ENCODE assay signal across 1 cellular context in genomic region chr19:12052057-12052570, GRCh38.
TF ChIP-seq lines count a peak whose summit lies in the region.

No MANE protein-coding gene starts in this region.

TF ChIP-seq in SK-N-SH, 30 proteins besides CTCF, POLR2A, EP300 and RAD21 (continued from another document):
- TF ChIP-seq MAX (IDR thresholded peaks at IDR 0.05; ENCODE audit: low read depth) (no peak), TCF12 (IDR thresholded peaks at IDR 0.05) (no peak), CHD2 (IDR thresholded peaks at IDR 0.05; ENCODE audit: low read length, partially characterized antibody) (no peak), RCOR1 (IDR thresholded peaks at IDR 0.05; ENCODE audit: low read length) (no peak), ELF1 (IDR thresholded peaks at IDR 0.05) (no peak), MEF2A (IDR thresholded peaks at IDR 0.05; ENCODE audit: borderline replicate concordance, low read depth) (no peak), JUND (IDR thresholded peaks at IDR 0.05) (no peak), EZH2phosphoT487 (IDR thresholded peaks at IDR 0.05; ENCODE audit: borderline replicate concordance, low read depth) (no peak), TEAD4 (IDR thresholded peaks at IDR 0.05; ENCODE audit: borderline replicate concordance, insufficient read depth) (no peak)
- TF ChIP-seq, protein P1, sequence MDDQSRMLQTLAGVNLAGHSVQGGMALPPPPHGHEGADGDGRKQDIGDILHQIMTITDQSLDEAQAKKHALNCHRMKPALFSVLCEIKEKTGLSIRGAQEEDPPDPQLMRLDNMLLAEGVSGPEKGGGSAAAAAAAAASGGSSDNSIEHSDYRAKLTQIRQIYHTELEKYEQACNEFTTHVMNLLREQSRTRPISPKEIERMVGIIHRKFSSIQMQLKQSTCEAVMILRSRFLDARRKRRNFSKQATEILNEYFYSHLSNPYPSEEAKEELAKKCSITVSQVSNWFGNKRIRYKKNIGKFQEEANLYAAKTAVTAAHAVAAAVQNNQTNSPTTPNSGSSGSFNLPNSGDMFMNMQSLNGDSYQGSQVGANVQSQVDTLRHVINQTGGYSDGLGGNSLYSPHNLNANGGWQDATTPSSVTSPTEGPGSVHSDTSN (IDR thresholded peaks at IDR 0.05) = no peak
